8 cellular contexts compared by ENCODE assay signal in the genomic region with DNA sequence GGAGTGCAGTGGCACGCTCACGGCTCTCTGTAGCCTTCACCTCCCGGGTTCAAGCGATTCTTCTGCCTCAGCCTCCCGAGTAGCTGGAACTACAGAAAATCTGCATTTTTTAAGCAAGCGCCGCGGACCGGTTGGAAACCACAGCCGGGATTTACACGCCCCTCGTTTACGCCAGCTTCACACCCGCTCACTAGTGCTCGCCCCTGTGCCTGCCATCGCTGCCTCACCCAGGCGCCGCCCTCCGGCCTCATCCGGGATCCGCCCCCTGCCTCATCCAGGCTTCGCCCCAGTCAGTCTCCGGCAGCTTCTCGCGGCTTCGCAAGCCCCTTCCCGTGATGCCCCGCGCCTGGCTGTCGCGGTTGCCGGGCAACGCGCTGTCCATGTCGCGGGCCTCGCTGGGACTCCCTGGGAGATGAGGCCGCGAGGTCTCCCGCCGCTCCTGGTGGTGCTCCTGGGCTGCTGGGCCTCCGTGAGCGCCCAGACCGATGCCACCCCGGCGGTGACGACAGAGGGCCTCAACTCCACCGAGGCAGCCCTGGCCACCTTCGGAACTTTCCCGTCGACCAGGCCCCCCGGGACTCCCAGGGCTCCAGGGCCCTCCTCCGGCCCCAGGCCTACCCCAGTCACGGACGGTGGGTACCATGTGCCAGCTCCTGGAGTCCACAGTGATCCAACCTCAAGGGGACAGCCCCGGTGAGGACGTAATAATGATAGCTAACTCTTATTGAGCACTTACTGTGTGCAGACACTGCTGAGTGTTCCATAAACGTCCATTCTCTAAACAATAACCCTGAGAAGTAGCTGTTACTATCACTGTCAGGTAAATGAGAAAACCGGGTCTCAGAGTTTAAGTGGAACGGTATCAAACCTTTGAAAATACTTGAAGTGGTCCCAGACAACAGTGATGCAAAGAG. TPM values are rescaled to one million over a fixed set of nuclear protein-coding genes. Genes with fewer than 3 reads are reported as not detected.
A peak's percentile ranks its signal among the peaks of the same experiment; 100 is the strongest.
DNase-seq lines count a peak whose midpoint lies in the region; ATAC-seq and TF ChIP-seq lines count a peak whose summit lies in the region.

Gene TCTN1 (plus strand): TSS at position 359 of the 914 bp plus-strand sequence. CDS start 54 bp downstream, at position 413.

- peaks cover 0 to 3% of the 10 kb centered on the region in 2 donors for H3K4me1 Mint-ChIP-seq in immature natural killer cell

- peak within 1 kb of the TSS; percentile 85 for H3K4me3 ChIP-seq in AG09309 (ENCODE audit: control insufficient read depth, low read depth, low read length)

- peak within 1 kb of the TSS; percentile 67 to 87 (median 74) for H3K27ac Mint-ChIP-seq in immature natural killer cell

- peaks cover 0 to 7% (median 4%) of the 10 kb centered on the region in 3 donors for H3K27me3 Mint-ChIP-seq in immature natural killer cell (ENCODE audit: low read depth in 3 of 3)

- ATAC-seq in GM19023 (IDR thresholded peaks at IDR 0.05; ENCODE audit: unreplicated experiment) (peak; percentile 93), HG03280 (IDR thresholded peaks at IDR 0.05; ENCODE audit: unreplicated experiment) (peak; percentile 94)

- no peaks in the 10 kb centered on the region for H3K36me3 Mint-ChIP-seq in immature natural killer cell

- TF ChIP-seq CTCF in AG09309 (IDR thresholded peaks at IDR 0.05; ENCODE audit: control insufficient read depth, insufficient read depth, low read depth, low read length, missing control alignments): no peak

- peak within 1 kb of the TSS; percentile 84 to 90 (median 87) for H3K4me3 Mint-ChIP-seq in immature natural killer cell

- H3K9me3 Mint-ChIP-seq in immature natural killer cell: no peaks in the 10 kb centered on the region

- DNase-seq in AG09309 (ENCODE audit: low read depth): peak; percentile 64
- peak; percentile 97 for DNase-seq in NCI-H345 (lab: John Stamatoyannopoulos, UW)
- peak; percentile 89 for DNase-seq in activated CD4-positive, CD25-positive, alpha-beta regulatory T cell treated with anti-CD3 and anti-CD28 coated beads, Interleukin-2, amount 50 U/mL, for 16 hours (ENCODE audit: low read depth, low spot score)
- peak; percentile 93 for DNase-seq in central memory CD4-positive, alpha-beta T cell
- peak; percentile 93 for DNase-seq in immature natural killer cell
- DNase-seq in smooth muscle cell of the brain vasculature (ENCODE audit: low read depth, low spot score): peak; percentile 77

RNA-seq across cellular contexts. Expression of gene TCTN1, which starts in this region (rescaled TPM):
- 10 to 100 TPM in 2 of 3 donors, 1 to 10 TPM in 1; 5.2 to 11.1 (median 10.0) TPM for polyA plus RNA-seq in immature natural killer cell

Comparison
In these comparisons a context has a peak if more than half of its experiments do, and no peak if none do; other contexts are left out.
1. Peak in every context shown above with its lines: DNase-seq, ATAC-seq and H3K4me3 ChIP-seq.